8 cellular contexts compared by ENCODE assay signal in genomic region chr19:18203408-18203862, GRCh38. TPM values are rescaled to one million over a fixed set of nuclear protein-coding genes. Genes with fewer than 3 reads are reported as not detected.
DNase-seq lines count a peak whose midpoint lies in the region; ATAC-seq, FAIRE-seq and TF ChIP-seq lines count a peak whose summit lies in the region.

No MANE protein-coding gene starts in this region.

- CTCF ChIA-PET in activated CD4-positive, alpha-beta memory T cell treated with anti-CD3 and anti-CD28 coated beads, Interleukin-2, amount 10 ng/mL, durations not matched to agents 7 days and 5 days (lab: Charles Lee) = interaction anchor here (0.6 to 8.5 kb wide), 13 partner anchors 11 to 210 kb away, joined by 3 to 70 read pairs (median 4); partner anchors contain the start of genes LSM4 and MPV17L2

- H3K27ac Mint-ChIP-seq in activated CD4-positive, alpha-beta memory T cell treated with anti-CD3 and anti-CD28 coated beads, Interleukin-2, amount 10 ng/mL, durations not matched to agents 7 days and 5 days = peak overlapping the region; percentile 70

- no peaks in the 10 kb centered on the region for H3K36me3 ChIP-seq in pancreas

- intact Hi-C loops in pancreas (cut with DNase I) = no loop called here

- WGBS in pancreas, 2 donors = 1% methylated on average over 31 to 37 of the region's 38 CpGs

- no peaks in the 10 kb centered on the region for H3K9me3 ChIP-seq in pancreas

- H3K4me3 ChIP-seq in pancreas = peak overlapping the region; percentile 30 to 59 (median 49)

- peaks cover 0 to 3% (median 0%) of the 10 kb centered on the region in 3 donors for H3K4me1 ChIP-seq in pancreas

- H3K27ac ChIP-seq in pancreas = peak overlapping the region in 1 of 4 donors; percentile 45

- no peak for TF ChIP-seq CTCF in pancreas (IDR thresholded peaks at IDR 0.05)

- POLR2A ChIA-PET in activated CD4-positive, alpha-beta memory T cell treated with anti-CD3 and anti-CD28 coated beads, Interleukin-2, amount 10 ng/mL, durations not matched to agents 7 days and 5 days (lab: Charles Lee) = interaction anchor here (1.0 to 4.4 kb wide), 8 partner anchors 10 to 208 kb away, joined by 3 to 36 read pairs (median 9); partner anchors contain the start of genes JUND, LSM4 and MPV17L2

- peaks cover 2% of the 10 kb centered on the region for H3K27me3 Mint-ChIP-seq in activated CD4-positive, alpha-beta memory T cell treated with anti-CD3 and anti-CD28 coated beads, Interleukin-2, amount 10 ng/mL, durations not matched to agents 7 days and 5 days

- H3K27me3 ChIP-seq in pancreas = no peaks in the 10 kb centered on the region

- H3K4me3 Mint-ChIP-seq in activated CD4-positive, alpha-beta memory T cell treated with anti-CD3 and anti-CD28 coated beads, Interleukin-2, amount 10 ng/mL, durations not matched to agents 7 days and 5 days = peak overlapping the region; percentile 90

- FAIRE-seq in pancreas (lab: Jason Lieb, UNC) = no peak

- no peaks in the 10 kb centered on the region for H3K9me3 Mint-ChIP-seq in activated CD4-positive, alpha-beta memory T cell treated with anti-CD3 and anti-CD28 coated beads, Interleukin-2, amount 10 ng/mL, durations not matched to agents 7 days and 5 days

- H3K36me3 Mint-ChIP-seq in activated CD4-positive, alpha-beta memory T cell treated with anti-CD3 and anti-CD28 coated beads, Interleukin-2, amount 10 ng/mL, durations not matched to agents 7 days and 5 days (ENCODE audit: low read depth) = peaks cover 3% of the 10 kb centered on the region

- H3K4me1 Mint-ChIP-seq in activated CD4-positive, alpha-beta memory T cell treated with anti-CD3 and anti-CD28 coated beads, Interleukin-2, amount 10 ng/mL, durations not matched to agents 7 days and 5 days = peaks cover 31% of the 10 kb centered on the region

- peak; percentile 21 for DNase-seq in ELR (ENCODE audit: low read depth)
- DNase-seq in activated CD4-positive, alpha-beta memory T cell treated with anti-CD3 and anti-CD28 coated beads, Interleukin-2, amount 10 ng/mL, durations not matched to agents 7 days and 5 days = peak; percentile 57
- peak; percentile 29 for DNase-seq in glomerular visceral epithelial cell (ENCODE audit: extremely low spot score)
- peak in 3 of 6 donors; percentile 55 to 86 (median 68) for DNase-seq in pancreas
- no peak for DNase-seq in amniotic stem cell (lab: John Stamatoyannopoulos, UW)
- DNase-seq in NCI-H2029 treated with DMSO at 0.1 percent for 48 hours (lab: John Stamatoyannopoulos, UW) = no peak

- peak; percentile 6 for ATAC-seq in HG02973 (IDR thresholded peaks at IDR 0.05; ENCODE audit: unreplicated experiment)
- ATAC-seq in pancreas = peak; percentile 3 to 14 (median 4)
- ATAC-seq in HG03439 (IDR thresholded peaks at IDR 0.05; ENCODE audit: unreplicated experiment) = no peak

RNA-seq across cellular contexts. Expression of gene RAB3A, which starts 0.4 kb away (rescaled TPM):
- 1 to 10 TPM; 3.7 to 5.3 TPM for total RNA-seq in activated CD4-positive, alpha-beta memory T cell treated with anti-CD3 and anti-CD28 coated beads, Interleukin-2, amount 10 ng/mL, durations not matched to agents 7 days and 5 days
- 1 to 10 TPM in 5 of 6 donors, under 1 TPM in 1; 0.79 to 2.6 (median 1.6) TPM for total RNA-seq in pancreas
- 1 to 10 TPM; 2.3 to 4.4 TPM for polyA plus RNA-seq in pancreas

RNA-seq across cellular contexts. Expression of gene MPV17L2, which starts 10.4 kb away (rescaled TPM):
- total RNA-seq in activated CD4-positive, alpha-beta memory T cell treated with anti-CD3 and anti-CD28 coated beads, Interleukin-2, amount 10 ng/mL, durations not matched to agents 7 days and 5 days = 1 to 10 TPM; 6.2 to 6.3 TPM
- total RNA-seq in pancreas = 1 to 10 TPM; 2.8 to 6.2 (median 4.0) TPM
- 10 to 100 TPM in 1 of 2 donors, 1 to 10 TPM in 1; 9.9 to 10.4 TPM for polyA plus RNA-seq in pancreas

RNA-seq across cellular contexts. Expression of gene PDE4C, which starts 22.8 kb away (rescaled TPM):
- total RNA-seq in activated CD4-positive, alpha-beta memory T cell treated with anti-CD3 and anti-CD28 coated beads, Interleukin-2, amount 10 ng/mL, durations not matched to agents 7 days and 5 days = under 1 TPM; 0.13 to 0.18 TPM
- under 1 TPM in 5 of 6 donors, not detected in 1; 0.12 to 0.59 (median 0.37) TPM for total RNA-seq in pancreas
- polyA plus RNA-seq in pancreas = 1 to 10 TPM in 1 of 2 donors, under 1 TPM in 1; 0.16 to 1.3 TPM

RNA-seq across cellular contexts. Expression of gene IFI30, which starts 29.8 kb away (rescaled TPM):
- total RNA-seq in activated CD4-positive, alpha-beta memory T cell treated with anti-CD3 and anti-CD28 coated beads, Interleukin-2, amount 10 ng/mL, durations not matched to agents 7 days and 5 days = 10 to 100 TPM; 48.0 to 55.6 TPM
- total RNA-seq in pancreas = 100 to 1,000 TPM in 1 of 6 donors, 10 to 100 TPM in 5; 12.2 to 108 (median 23.2) TPM
- polyA plus RNA-seq in pancreas = 10 to 100 TPM; 21.4 to 22.2 TPM

RNA-seq across cellular contexts. Expression of gene PIK3R2, which starts 50.5 kb away (rescaled TPM):
- 10 to 100 TPM; 10.9 to 11.3 TPM for total RNA-seq in activated CD4-positive, alpha-beta memory T cell treated with anti-CD3 and anti-CD28 coated beads, Interleukin-2, amount 10 ng/mL, durations not matched to agents 7 days and 5 days
- 10 to 100 TPM; 11.6 to 21.2 (median 12.2) TPM for total RNA-seq in pancreas
- 1 to 10 TPM; 4.3 to 6.5 TPM for polyA plus RNA-seq in pancreas

Comparison
In these comparisons a context has a peak if more than half of its experiments do, and no peak if none do; other contexts are left out.
1. DNase-seq: peak in ELR (single experiment), activated CD4-positive, alpha-beta memory T cell treated with anti-CD3 and anti-CD28 coated beads, Interleukin-2, amount 10 ng/mL, durations not matched to agents 7 days and 5 days (single experiment) and glomerular visceral epithelial cell (single experiment); none in amniotic stem cell (single experiment) and NCI-H2029 treated with DMSO at 0.1 percent for 48 hours (single experiment).